In the genomic region with DNA sequence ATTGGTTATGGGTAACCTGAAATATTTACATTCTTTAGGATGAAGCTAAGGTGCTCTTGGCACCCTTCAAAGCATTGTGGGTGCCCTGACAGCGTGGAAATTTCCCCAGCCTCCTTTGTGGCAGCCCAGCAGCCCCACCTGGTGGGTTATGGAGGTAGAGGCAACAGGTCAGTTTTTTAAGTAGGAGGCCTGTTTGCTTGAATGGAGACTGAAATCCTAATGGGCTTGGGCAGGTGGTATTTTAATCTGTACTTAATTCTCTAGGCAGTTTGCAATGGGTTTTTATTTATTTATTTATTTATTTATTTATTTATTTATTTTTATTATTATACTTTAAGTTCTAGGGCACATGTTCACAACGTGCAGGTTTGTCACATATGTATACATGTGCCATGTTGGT, we compare ENCODE assay signal across 1 cellular context.
A peak's percentile ranks its signal among the peaks of the same experiment; 100 is the strongest.
TF ChIP-seq lines count a peak whose summit lies in the region.

No MANE protein-coding gene starts in this region.

TF ChIP-seq in HEK293, 187 proteins besides CTCF, POLR2A, EP300 and RAD21 (continued from another document):
- TF ChIP-seq, protein P1, sequence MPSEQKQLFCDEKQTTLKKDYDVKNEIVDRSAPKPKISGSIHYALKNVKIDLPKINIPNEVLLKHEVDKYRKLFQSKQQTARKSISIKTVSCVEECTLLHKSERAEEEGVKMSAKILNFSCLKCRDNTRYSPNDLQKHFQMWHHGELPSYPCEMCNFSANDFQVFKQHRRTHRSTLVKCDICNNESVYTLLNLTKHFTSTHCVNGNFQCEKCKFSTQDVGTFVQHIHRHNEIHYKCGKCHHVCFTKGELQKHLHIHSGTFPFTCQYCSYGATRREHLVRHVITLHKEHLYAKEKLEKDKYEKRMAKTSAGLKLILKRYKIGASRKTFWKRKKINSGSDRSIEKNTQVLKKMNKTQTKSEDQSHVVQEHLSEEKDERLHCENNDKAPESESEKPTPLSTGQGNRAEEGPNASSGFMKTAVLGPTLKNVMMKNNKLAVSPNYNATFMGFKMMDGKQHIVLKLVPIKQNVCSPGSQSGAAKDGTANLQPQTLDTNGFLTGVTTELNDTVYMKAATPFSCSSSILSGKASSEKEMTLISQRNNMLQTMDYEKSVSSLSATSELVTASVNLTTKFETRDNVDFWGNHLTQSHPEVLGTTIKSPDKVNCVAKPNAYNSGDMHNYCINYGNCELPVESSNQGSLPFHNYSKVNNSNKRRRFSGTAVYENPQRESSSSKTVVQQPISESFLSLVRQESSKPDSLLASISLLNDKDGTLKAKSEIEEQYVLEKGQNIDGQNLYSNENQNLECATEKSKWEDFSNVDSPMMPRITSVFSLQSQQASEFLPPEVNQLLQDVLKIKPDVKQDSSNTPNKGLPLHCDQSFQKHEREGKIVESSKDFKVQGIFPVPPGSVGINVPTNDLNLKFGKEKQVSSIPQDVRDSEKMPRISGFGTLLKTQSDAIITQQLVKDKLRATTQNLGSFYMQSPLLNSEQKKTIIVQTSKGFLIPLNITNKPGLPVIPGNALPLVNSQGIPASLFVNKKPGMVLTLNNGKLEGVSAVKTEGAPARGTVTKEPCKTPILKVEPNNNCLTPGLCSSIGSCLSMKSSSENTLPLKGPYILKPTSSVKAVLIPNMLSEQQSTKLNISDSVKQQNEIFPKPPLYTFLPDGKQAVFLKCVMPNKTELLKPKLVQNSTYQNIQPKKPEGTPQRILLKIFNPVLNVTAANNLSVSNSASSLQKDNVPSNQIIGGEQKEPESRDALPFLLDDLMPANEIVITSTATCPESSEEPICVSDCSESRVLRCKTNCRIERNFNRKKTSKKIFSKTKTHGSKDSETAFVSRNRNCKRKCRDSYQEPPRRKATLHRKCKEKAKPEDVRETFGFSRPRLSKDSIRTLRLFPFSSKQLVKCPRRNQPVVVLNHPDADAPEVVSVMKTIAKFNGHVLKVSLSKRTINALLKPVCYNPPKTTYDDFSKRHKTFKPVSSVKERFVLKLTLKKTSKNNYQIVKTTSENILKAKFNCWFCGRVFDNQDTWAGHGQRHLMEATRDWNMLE (tag by site-specific recombination; conservative IDR thresholded peaks at IDR 0.05; ENCODE audit: low read depth): peak; percentile 95
- TF ChIP-seq SCRT1 (tag by site-specific recombination; IDR thresholded peaks at IDR 0.05; ENCODE audit: borderline replicate concordance) (0 out of 2 replicates have a peak, but pooled peaks have one; percentile 10), ZNF654 (tag by site-specific recombination; IDR thresholded peaks at IDR 0.05; ENCODE audit: low read depth) (peak; percentile 73), ZSCAN23 (tag by site-specific recombination; IDR thresholded peaks at IDR 0.05) (no peak), ZBTB8A (tag by site-specific recombination; IDR thresholded peaks at IDR 0.05) (peak; percentile 77), ZNF266 (tag by site-specific recombination; IDR thresholded peaks at IDR 0.05; ENCODE audit: low read depth) (peak; percentile 73; the same call in 1 of the 2 replicates), ZNF19 (tag by site-specific recombination; IDR thresholded peaks at IDR 0.05; ENCODE audit: low read depth) (peak; percentile 14; the same call in 1 of the 2 replicates), ZXDB (tag by site-specific recombination; IDR thresholded peaks at IDR 0.05) (peak; percentile 74), ZNF530 (tag by site-specific recombination; IDR thresholded peaks at IDR 0.05; ENCODE audit: low read depth) (peak; percentile 45; the same call in 1 of the 2 replicates), ZNF501 (tag by site-specific recombination; IDR thresholded peaks at IDR 0.05) (0 out of 2 replicates have a peak, but pooled peaks have one; percentile 32), ZNF585B (tag by site-specific recombination; IDR thresholded peaks at IDR 0.05) (0 out of 2 replicates have a peak, but pooled peaks have one; percentile 8), ZNF664 (tag by site-specific recombination; IDR thresholded peaks at IDR 0.05) (peak; percentile 80), SCRT2 (tag by site-specific recombination; IDR thresholded peaks at IDR 0.05) (peak; percentile 50), ZNF138 (tag by site-specific recombination; IDR thresholded peaks at IDR 0.05; ENCODE audit: borderline replicate concordance) (0 out of 2 replicates have a peak, but pooled peaks have one; percentile 64), ZNF292 (tag by site-specific recombination; IDR thresholded peaks at IDR 0.05; ENCODE audit: borderline replicate concordance, low read depth) (peak; percentile 59; the same call in 1 of the 2 replicates), ZNF433 (tag by site-specific recombination; IDR thresholded peaks at IDR 0.05; ENCODE audit: low read depth) (peak; percentile 83), ZEB2 (tag by site-specific recombination; IDR thresholded peaks at IDR 0.05) (no peak), ZNF394 (tag by site-specific recombination; IDR thresholded peaks at IDR 0.05; ENCODE audit: borderline replicate concordance) (peak; percentile 95), BCL11B (tag by site-specific recombination; IDR thresholded peaks at IDR 0.05; ENCODE audit: low read depth) (peak; percentile 41; the same call in 1 of the 2 replicates), ZNF670 (tag by site-specific recombination; IDR thresholded peaks at IDR 0.05; ENCODE audit: low read depth) (no peak), ZNF510 (tag by site-specific recombination; IDR thresholded peaks at IDR 0.05; ENCODE audit: insufficient replicate concordance) (peak; percentile 69)
- TF ChIP-seq, protein P2, sequence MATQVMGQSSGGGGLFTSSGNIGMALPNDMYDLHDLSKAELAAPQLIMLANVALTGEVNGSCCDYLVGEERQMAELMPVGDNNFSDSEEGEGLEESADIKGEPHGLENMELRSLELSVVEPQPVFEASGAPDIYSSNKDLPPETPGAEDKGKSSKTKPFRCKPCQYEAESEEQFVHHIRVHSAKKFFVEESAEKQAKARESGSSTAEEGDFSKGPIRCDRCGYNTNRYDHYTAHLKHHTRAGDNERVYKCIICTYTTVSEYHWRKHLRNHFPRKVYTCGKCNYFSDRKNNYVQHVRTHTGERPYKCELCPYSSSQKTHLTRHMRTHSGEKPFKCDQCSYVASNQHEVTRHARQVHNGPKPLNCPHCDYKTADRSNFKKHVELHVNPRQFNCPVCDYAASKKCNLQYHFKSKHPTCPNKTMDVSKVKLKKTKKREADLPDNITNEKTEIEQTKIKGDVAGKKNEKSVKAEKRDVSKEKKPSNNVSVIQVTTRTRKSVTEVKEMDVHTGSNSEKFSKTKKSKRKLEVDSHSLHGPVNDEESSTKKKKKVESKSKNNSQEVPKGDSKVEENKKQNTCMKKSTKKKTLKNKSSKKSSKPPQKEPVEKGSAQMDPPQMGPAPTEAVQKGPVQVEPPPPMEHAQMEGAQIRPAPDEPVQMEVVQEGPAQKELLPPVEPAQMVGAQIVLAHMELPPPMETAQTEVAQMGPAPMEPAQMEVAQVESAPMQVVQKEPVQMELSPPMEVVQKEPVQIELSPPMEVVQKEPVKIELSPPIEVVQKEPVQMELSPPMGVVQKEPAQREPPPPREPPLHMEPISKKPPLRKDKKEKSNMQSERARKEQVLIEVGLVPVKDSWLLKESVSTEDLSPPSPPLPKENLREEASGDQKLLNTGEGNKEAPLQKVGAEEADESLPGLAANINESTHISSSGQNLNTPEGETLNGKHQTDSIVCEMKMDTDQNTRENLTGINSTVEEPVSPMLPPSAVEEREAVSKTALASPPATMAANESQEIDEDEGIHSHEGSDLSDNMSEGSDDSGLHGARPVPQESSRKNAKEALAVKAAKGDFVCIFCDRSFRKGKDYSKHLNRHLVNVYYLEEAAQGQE (tag by site-specific recombination; IDR thresholded peaks at IDR 0.05): peak; percentile 81
